15 cellular contexts compared by ENCODE assay signal in genomic region chr9:136658849-136659535, GRCh38. TPM values are rescaled to one million over a fixed set of nuclear protein-coding genes. Genes with fewer than 3 reads are reported as not detected.
A peak's percentile ranks its signal among the peaks of the same experiment; 100 is the strongest.
DNase-seq lines count a peak whose midpoint lies in the region; FAIRE-seq and TF ChIP-seq lines count a peak whose summit lies in the region.
"Had no signal": no experiment of that assay in that cellular context is flagged by ENCODE, and none has a peak within 500 bp of the region (broad histone marks: within the 10 kb centered on the region; RNA-seq: fewer than 3 reads in every experiment).

No MANE protein-coding gene starts in this region.

- H3K27ac Mint-ChIP-seq in activated naive CD4-positive, alpha-beta T cell treated with anti-CD3 and anti-CD28 coated beads for 36 hours, result no peak overlapping the region
- H3K27ac Mint-ChIP-seq: activated T-helper 1 cell treated with anti-CD3 and anti-CD28 coated beads, Interleukin-12 subunit alpha, Interleukin-12 subunit beta, Interleukin-2, Interleukin-4 antibody, amounts not matched to agents 30 ng/mL and 10 ng/mL and 1 ng/mL, durations not matched to agents 14 hours and 24 hours and 36 hours; brain had no signal

- H3K9me3 ChIP-seq in kidney (ENCODE audit: control insufficient read depth in 1 of 2, low read length in 2 of 2) (no peaks in the 10 kb centered on the region), thyroid gland (no peaks in the 10 kb centered on the region), MG63 (no peaks in the 10 kb centered on the region)

- peak overlapping the region; percentile 78 to 81 for H3K27ac ChIP-seq in kidney (ENCODE audit: low read depth in 2 of 2, low read length in 2 of 2)
- peak overlapping the region; percentile 47 to 74 (median 65) for H3K27ac ChIP-seq in thyroid gland

- H3K27me3 ChIP-seq in thyroid gland (no peaks in the 10 kb centered on the region), MG63 (no peaks in the 10 kb centered on the region)

- H3K4me3 ChIP-seq in kidney (ENCODE audit: low read length in 2 of 2), result peak overlapping the region in 1 of 2 donors; percentile 44
- peak overlapping the region in 1 of 3 donors; percentile 17 for H3K4me3 ChIP-seq in thyroid gland (replicated peaks in 1 of 3)
- H3K4me3 ChIP-seq in MG63, result no peak overlapping the region

- no peaks in the 10 kb centered on the region for H3K36me3 ChIP-seq in kidney (ENCODE audit: control insufficient read depth in 1 of 2, insufficient read depth in 2 of 2, low read length in 2 of 2)
- peaks cover 0 to 3% of the 10 kb centered on the region in 2 donors for H3K36me3 ChIP-seq in thyroid gland
- H3K36me3 ChIP-seq in MG63, result no peaks in the 10 kb centered on the region

- intact Hi-C loops in activated naive CD4-positive, alpha-beta T cell treated with anti-CD3 and anti-CD28 coated beads for 36 hours (cut with micrococcal nuclease), result no loop called here
- intact Hi-C loops in kidney (cut with DNase I), result no loop called here
- intact Hi-C loops in thyroid gland (cut with DNase I), result no loop called here

- H3K4me3 Mint-ChIP-seq in activated naive CD4-positive, alpha-beta T cell treated with anti-CD3 and anti-CD28 coated beads for 36 hours, result no peak overlapping the region
- H3K4me3 Mint-ChIP-seq: activated T-helper 1 cell treated with anti-CD3 and anti-CD28 coated beads, Interleukin-12 subunit alpha, Interleukin-12 subunit beta, Interleukin-2, Interleukin-4 antibody, amounts not matched to agents 30 ng/mL and 10 ng/mL and 1 ng/mL, durations not matched to agents 14 hours and 24 hours and 36 hours; brain had no signal

- FAIRE-seq in kidney (lab: Jason Lieb, UNC), result no peak

- no peaks in the 10 kb centered on the region for H3K9me3 Mint-ChIP-seq in activated naive CD4-positive, alpha-beta T cell treated with anti-CD3 and anti-CD28 coated beads for 36 hours
- H3K9me3 Mint-ChIP-seq: activated T-helper 1 cell treated with anti-CD3 and anti-CD28 coated beads, Interleukin-12 subunit alpha, Interleukin-12 subunit beta, Interleukin-2, Interleukin-4 antibody, amounts not matched to agents 30 ng/mL and 10 ng/mL and 1 ng/mL, durations not matched to agents 14 hours and 24 hours and 36 hours; brain had no signal

- peaks cover 12% of the 10 kb centered on the region for H3K4me1 Mint-ChIP-seq in activated naive CD4-positive, alpha-beta T cell treated with anti-CD3 and anti-CD28 coated beads for 36 hours (ENCODE audit: low read depth)
- H3K4me1 Mint-ChIP-seq: brain had no signal

- peak; percentile 29 for DNase-seq in activated naive CD4-positive, alpha-beta T cell treated with anti-CD3 and anti-CD28 coated beads for 36 hours
- no peak for DNase-seq in activated naive CD4-positive, alpha-beta T cell (lab: John Stamatoyannopoulos, UW)
- peak; percentile 72 for DNase-seq in UCSD-AML1 (lab: John Stamatoyannopoulos, UW; ENCODE audit: unreplicated experiment)
- peak; percentile 80 for DNase-seq in kidney
- no peak for DNase-seq in thyroid gland
- DNase-seq in hypothalamus (lab: John Stamatoyannopoulos, UW), result no peak
- no peak for DNase-seq in NCI-H524 treated with DMSO at 0.1 percent for 48 hours (lab: John Stamatoyannopoulos, UW)
- no peak for DNase-seq in MG63
- DNase-seq: activated CD4-positive, CD25-positive, alpha-beta regulatory T cell treated with anti-CD3 and anti-CD28 coated beads, Interleukin-2, amount 50 U/mL, for 72 hours; DMS153; mesendoderm; NCI-H2171; occipital lobe had no signal

- CTCF ChIA-PET in activated naive CD4-positive, alpha-beta T cell treated with anti-CD3 and anti-CD28 coated beads for 36 hours (lab: Charles Lee), result no interaction called here

- peak overlapping the region in 1 of 2 donors; percentile 58 for H3K9ac ChIP-seq in kidney (ENCODE audit: low read length in 2 of 2)

- no peak for TF ChIP-seq CTCF in kidney (IDR thresholded peaks at IDR 0.05; ENCODE audit: borderline replicate concordance, extremely low read depth, insufficient read depth)
- no peak for TF ChIP-seq CTCF in thyroid gland (IDR thresholded peaks at IDR 0.05)

- H3K36me3 Mint-ChIP-seq in activated naive CD4-positive, alpha-beta T cell treated with anti-CD3 and anti-CD28 coated beads for 36 hours (ENCODE audit: low read depth), result no peaks in the 10 kb centered on the region
- H3K36me3 Mint-ChIP-seq: brain had no signal

- peaks cover 41% of the 10 kb centered on the region for H3K27me3 Mint-ChIP-seq in activated naive CD4-positive, alpha-beta T cell treated with anti-CD3 and anti-CD28 coated beads for 36 hours (ENCODE audit: low read depth)
- H3K27me3 Mint-ChIP-seq: brain had no signal

- WGBS in thyroid gland, 2 donors, result 53 to 58% methylated on average over 19 to 32 of the region's 37 CpGs

- H3K4me1 ChIP-seq in kidney (ENCODE audit: control insufficient read depth in 1 of 2, insufficient read depth in 1 of 2, low read depth in 1 of 2, low read length in 2 of 2) (peaks cover 0 to 3% of the 10 kb centered on the region in 2 donors), thyroid gland (no peaks in the 10 kb centered on the region)

- no peak for TF ChIP-seq POLR2A in thyroid gland (IDR thresholded peaks at IDR 0.05)

RNA-seq across cellular contexts. Expression of gene EGFL7, which starts 3.7 kb away (rescaled TPM):
- total RNA-seq in activated naive CD4-positive, alpha-beta T cell treated with anti-CD3 and anti-CD28 coated beads for 36 hours, result under 1 TPM; 0.25 to 0.52 TPM
- total RNA-seq in kidney (140 TPM), thyroid gland (100 to 1,000 TPM in 1 of 4 donors, 10 to 100 TPM in 3; 38.4 to 143 (median 81.6) TPM)
- polyA plus RNA-seq in kidney (ENCODE audit: insufficient read depth, low read depth, low replicate concordance), result 137 TPM
- 24.5 and 25.9 TPM in 2 replicates for total RNA-seq in MG63 (2014; rRNA removed; shearing (Covaris generic); ENCODE audit: low replicate concordance)

RNA-seq across cellular contexts. Expression of gene AGPAT2, which starts 28.3 kb away (rescaled TPM):
- total RNA-seq in activated naive CD4-positive, alpha-beta T cell treated with anti-CD3 and anti-CD28 coated beads for 36 hours, result 1 to 10 TPM; 8.7 to 9.4 TPM
- total RNA-seq in kidney, result 83.6 TPM
- 73.4 TPM for polyA plus RNA-seq in kidney (ENCODE audit: insufficient read depth, low read depth, low replicate concordance)
- total RNA-seq in thyroid gland, result 10 to 100 TPM; 58.6 to 78.7 (median 72.0) TPM
- 58.8 and 116 TPM in 2 replicates for total RNA-seq in MG63 (2014; rRNA removed; shearing (Covaris generic); ENCODE audit: low replicate concordance)

RNA-seq across cellular contexts. Expression of gene DIPK1B, which starts 53.4 kb away (rescaled TPM):
- total RNA-seq in activated naive CD4-positive, alpha-beta T cell treated with anti-CD3 and anti-CD28 coated beads for 36 hours, result under 1 TPM in 1 of 2 experiments, not detected in 1; 0.10 TPM
- total RNA-seq in kidney (7.5 TPM), thyroid gland (10 to 100 TPM; 19.4 to 23.6 (median 22.6) TPM)
- polyA plus RNA-seq in kidney (ENCODE audit: insufficient read depth, low read depth, low replicate concordance), result 22.6 TPM
- 11.5 and 13.3 TPM in 2 replicates for total RNA-seq in MG63 (2014; rRNA removed; shearing (Covaris generic); ENCODE audit: low replicate concordance)

Comparison
In these comparisons a context has a peak if more than half of its experiments do, and no peak if none do; other contexts are left out.
1. DNase-seq: peak in activated naive CD4-positive, alpha-beta T cell treated with anti-CD3 and anti-CD28 coated beads for 36 hours (single experiment), UCSD-AML1 (single experiment) and kidney (single experiment); none in activated naive CD4-positive, alpha-beta T cell (0 of 4), thyroid gland (0 of 2), hypothalamus (0 of 51), NCI-H524 treated with DMSO at 0.1 percent for 48 hours (single experiment) and MG63 (single experiment).
2. RNA of gene EGFL7, which starts 3.7 kb away (total RNA-seq): 140 TPM in kidney (single experiment), 38.4 to 143 TPM in thyroid gland and 24.5 to 25.9 TPM in MG63; 0.25 to 0.52 TPM in activated naive CD4-positive, alpha-beta T cell treated with anti-CD3 and anti-CD28 coated beads for 36 hours; every median in the first group is over 10 times any median in the second.